1 cellular context compared by ENCODE assay signal in genomic region chr3:39805650-39806049, GRCh38.
A peak's percentile ranks its signal among the peaks of the same experiment; 100 is the strongest.
TF ChIP-seq lines count a peak whose summit lies in the region.

No MANE protein-coding gene starts in this region.

TF ChIP-seq in HepG2, 621 proteins besides CTCF, POLR2A, EP300 and RAD21 (continued from another document and continues in another):
- peak; percentile 53 for TF ChIP-seq ARID5B (CRISPR knock-in tag; IDR thresholded peaks at IDR 0.05)
- TF ChIP-seq REST (IDR thresholded peaks at IDR 0.05; ENCODE audit: borderline replicate concordance in 1 of 2, low read depth in 1 of 2, low read length in 2 of 2) = 0 out of 4 replicates have a peak, but pooled peaks of 1 of the 2 experiments have one; percentile 36
- TF ChIP-seq NCOR1 (IDR thresholded peaks at IDR 0.05; ENCODE audit: borderline replicate concordance, low read length) = peak; percentile 72; the same call in 1 of the 2 replicates
- 0 out of 2 replicates have a peak, but pooled peaks have one; percentile 4 for TF ChIP-seq CEBPG (CRISPR knock-in tag; IDR thresholded peaks at IDR 0.05)
- no peak for TF ChIP-seq SYNCRIP (IDR thresholded peaks at IDR 0.05; ENCODE audit: insufficient read depth, low read depth, low read length)
- no peak for TF ChIP-seq HOXA7 (CRISPR knock-in tag; IDR thresholded peaks at IDR 0.05)
- no peak for TF ChIP-seq HHEX (CRISPR knock-in tag; IDR thresholded peaks at IDR 0.05)
- no peak for TF ChIP-seq ZBTB4 (CRISPR knock-in tag; IDR thresholded peaks at IDR 0.05; ENCODE audit: borderline replicate concordance)
- peak; percentile 30; the same call in 1 of the 2 replicates for TF ChIP-seq TCF7 (IDR thresholded peaks at IDR 0.05; ENCODE audit: low read depth)
- TF ChIP-seq NR2C2 (CRISPR knock-in tag; IDR thresholded peaks at IDR 0.05; ENCODE audit: borderline replicate concordance) = 0 out of 2 replicates have a peak, but pooled peaks have one; percentile 26
- no peak for TF ChIP-seq SOX13 (IDR thresholded peaks at IDR 0.05)
- TF ChIP-seq SOX13 (CRISPR knock-in tag; conservative IDR thresholded peaks at IDR 0.05 in 1 of 2, IDR thresholded peaks at IDR 0.05 in 1 of 2) = peak in 1 of 2 experiments; percentile 21; a peak in 1 of 4 replicates
- no peak for TF ChIP-seq ZNF563 (CRISPR knock-in tag; IDR thresholded peaks at IDR 0.05)
- TF ChIP-seq NFIC (IDR thresholded peaks at IDR 0.05; ENCODE audit: low read length) = peak; percentile 55; the same call in 1 of the 2 replicates
- TF ChIP-seq HNF4G (IDR thresholded peaks at IDR 0.05; ENCODE audit: borderline replicate concordance, low read depth, low read length) = peak; percentile 65
- TF ChIP-seq HNF4G (CRISPR knock-in tag; IDR thresholded peaks at IDR 0.05; ENCODE audit: borderline replicate concordance, low read depth) = no peak
- TF ChIP-seq FOXP1 (IDR thresholded peaks at IDR 0.05) = no peak
- peak; percentile 52; the same call in 1 of the 2 replicates for TF ChIP-seq FOXP1 (CRISPR knock-in tag; IDR thresholded peaks at IDR 0.05)
- TF ChIP-seq ZNF644 (CRISPR knock-in tag; IDR thresholded peaks at IDR 0.05; ENCODE audit: low read depth) = 0 out of 2 replicates have a peak, but pooled peaks have one; percentile 64
- TF ChIP-seq RXRB (CRISPR knock-in tag; IDR thresholded peaks at IDR 0.05; ENCODE audit: borderline replicate concordance) = 0 out of 2 replicates have a peak, but pooled peaks have one; percentile 13
- TF ChIP-seq ATF4 (CRISPR knock-in tag; IDR thresholded peaks at IDR 0.05) = no peak
- peak; percentile 71 for TF ChIP-seq HNF4A (CRISPR knock-in tag; IDR thresholded peaks at IDR 0.05)
- TF ChIP-seq SAP130 (CRISPR knock-in tag; IDR thresholded peaks at IDR 0.05; ENCODE audit: low read depth) = no peak
- no peak for TF ChIP-seq ZNF792 (CRISPR knock-in tag; IDR thresholded peaks at IDR 0.05)
- no peak for TF ChIP-seq KIAA2018 (CRISPR knock-in tag; IDR thresholded peaks at IDR 0.05; ENCODE audit: borderline replicate concordance)
- TF ChIP-seq KDM6A (CRISPR knock-in tag; IDR thresholded peaks at IDR 0.05; ENCODE audit: low read depth) = 0 out of 2 replicates have a peak, but pooled peaks have one; percentile 32
- TF ChIP-seq CHD4 (IDR thresholded peaks at IDR 0.05; ENCODE audit: borderline replicate concordance, low read length) = no peak
- no peak for TF ChIP-seq SP1 (IDR thresholded peaks at IDR 0.05)
- no peak for TF ChIP-seq SP1 (CRISPR knock-in tag; IDR thresholded peaks at IDR 0.05)
- TF ChIP-seq RARA (CRISPR knock-in tag; IDR thresholded peaks at IDR 0.05) = peak; percentile 47; the same call in 1 of the 2 replicates
- TF ChIP-seq XRCC5 (optimal IDR thresholded peaks at IDR 0.05; ENCODE audit: low read length) = no peak
- TF ChIP-seq SP4 (CRISPR knock-in tag; IDR thresholded peaks at IDR 0.05) = no peak
- peak; percentile 78 for TF ChIP-seq PAXIP1 (CRISPR knock-in tag; conservative IDR thresholded peaks at IDR 0.05)
- TF ChIP-seq SOX5 (CRISPR knock-in tag; IDR thresholded peaks at IDR 0.05; ENCODE audit: borderline replicate concordance) = 0 out of 2 replicates have a peak, but pooled peaks have one; percentile 37
- peak; percentile 44; the same call in 1 of the 2 replicates for TF ChIP-seq FOXA3 (CRISPR knock-in tag; IDR thresholded peaks at IDR 0.05)
- no peak for TF ChIP-seq NKX3-1 (CRISPR knock-in tag; IDR thresholded peaks at IDR 0.05)
